1 cellular context compared by ENCODE assay signal in genomic region chr10:24255907-24256306, GRCh38.
TF ChIP-seq lines count a peak whose summit lies in the region.

No MANE protein-coding gene starts in this region.

TF ChIP-seq in GM23338, 12 proteins besides CTCF, POLR2A, EP300 and RAD21 (continued from another document):
- TF ChIP-seq JUNB (IDR thresholded peaks at IDR 0.05; ENCODE audit: unreplicated experiment) = no peak
- TF ChIP-seq REST (IDR thresholded peaks at IDR 0.05; ENCODE audit: unreplicated experiment) = no peak
- TF ChIP-seq EZH2 (IDR thresholded peaks at IDR 0.05; ENCODE audit: low read depth, unreplicated experiment) = no peak
- TF ChIP-seq ZNF462 (CRISPR knock-in tag; IDR thresholded peaks at IDR 0.05) = no peak
